Comparison of ENCODE assay signal across 26 cellular contexts in genomic region chr21:17088500-17088899, GRCh38.
"Had no signal": no experiment of that assay in that cellular context is flagged by ENCODE, and none has a peak within 500 bp of the region (broad histone marks: within the 10 kb centered on the region; RNA-seq: fewer than 3 reads in every experiment).

No MANE protein-coding gene starts in this region.

- DNase-seq: activated B cell treated with CpG ODN at 0.5 μM for 24 hours; activated CD4-positive, alpha-beta T cell treated with anti-CD3 and anti-CD28 coated beads for 1 hour; activated CD4-positive, alpha-beta T cell treated with anti-CD3 and anti-CD28 coated beads, Interleukin-2, amount 10 ng/mL, durations not matched to agents 24 days and 14 days; activated CD4-positive, alpha-beta T cell treated with anti-CD3 and anti-CD28 coated beads, Interleukin-2, amount 50 U/mL, for 48 hours; activated effector memory CD4-positive, alpha-beta T cell treated with anti-CD3 and anti-CD28 coated beads, Interleukin-2, amount 50 U/mL, for 16 hours; activated naive CD4-positive, alpha-beta T cell treated with Interleukin-2 at 50 U/mL for 16 hours; activated naive CD8-positive, alpha-beta T cell treated with anti-CD3 and anti-CD28 coated beads, Interleukin-2, amount 50 U/mL, for 24 hours; activated T-cell treated with anti-CD3 and anti-CD28 coated beads, Interleukin-2, amount 50 U/mL, for 4 hours; amygdala; caudate nucleus; NCI-H1092 treated with DMSO at 0.1 percent for 48 hours; NCI-H1436; NCI-H187; NCI-H2081; NCI-H510A treated with DMSO at 0.1 percent for 48 hours; NCI-H69; Peyer's patch; SHP77; SW 1271 had no signal

- H3K4me1 ChIP-seq: breast epithelium, Peyer's patch, SJSA1 had no signal

- H3K27me3 Mint-ChIP-seq: activated B cell treated with CpG ODN at 0.5 μM for 24 hours; activated CD4-positive, alpha-beta T cell treated with anti-CD3 and anti-CD28 coated beads, Interleukin-2, amount 10 ng/mL, durations not matched to agents 24 days and 14 days; activated naive CD8-positive, alpha-beta T cell treated with anti-CD3 and anti-CD28 coated beads, Interleukin-2, amount 50 U/mL, for 24 hours had no signal

- H3K27ac Mint-ChIP-seq: activated B cell treated with CpG ODN at 0.5 μM for 24 hours; activated CD4-positive, alpha-beta T cell treated with anti-CD3 and anti-CD28 coated beads, Interleukin-2, amount 10 ng/mL, durations not matched to agents 24 days and 14 days; activated naive CD4-positive, alpha-beta T cell treated with anti-CD3 and anti-CD28 coated beads, Interleukin-2, amount 50 U/mL, for 72 hours; activated naive CD8-positive, alpha-beta T cell treated with anti-CD3 and anti-CD28 coated beads, Interleukin-2, amount 50 U/mL, for 24 hours; T-helper 1 cell treated with Interleukin-12 subunit alpha and Interleukin-12 subunit beta and Interleukin-4 antibody, amounts not matched to agents 30 μg/mL and 1 μg/mL, for 36 hours had no signal

- H3K4me1 Mint-ChIP-seq: activated B cell treated with CpG ODN at 0.5 μM for 24 hours; activated CD4-positive, alpha-beta T cell treated with anti-CD3 and anti-CD28 coated beads, Interleukin-2, amount 10 ng/mL, durations not matched to agents 24 days and 14 days; activated naive CD8-positive, alpha-beta T cell treated with anti-CD3 and anti-CD28 coated beads, Interleukin-2, amount 50 U/mL, for 24 hours had no signal

- H3K4me3 ChIP-seq: breast epithelium, Peyer's patch, SJSA1 had no signal

- H3K9me3 ChIP-seq: breast epithelium, Peyer's patch, SJSA1 had no signal

- H3K36me3 ChIP-seq: breast epithelium, Peyer's patch, SJSA1 had no signal

- H3K9me3 Mint-ChIP-seq: activated T-cell treated with anti-CD3 and anti-CD28 coated beads, Interleukin-2, amount 50 U/mL, for 4 hours had no signal

- H3K4me2 ChIP-seq: KMS-11 had no signal

- ATAC-seq: activated naive CD4-positive, alpha-beta T cell treated with anti-CD3 and anti-CD28 coated beads, Interleukin-2, amount 50 U/mL, for 72 hours; activated naive CD8-positive, alpha-beta T cell treated with anti-CD3 and anti-CD28 coated beads, Interleukin-2, amount 50 U/mL, for 24 hours; activated T-cell treated with anti-CD3 and anti-CD28 coated beads, Interleukin-2, amount 50 U/mL, for 4 hours; SK-N-SH treated with all-trans-retinoic acid at 6 μM for 48 hours had no signal

- H3K27me3 ChIP-seq: breast epithelium, Peyer's patch, SJSA1 had no signal

- H3K27ac ChIP-seq: KMS-11, Peyer's patch, RWPE1, SJSA1 had no signal

- H3K4me3 Mint-ChIP-seq: activated B cell treated with CpG ODN at 0.5 μM for 24 hours; activated CD4-positive, alpha-beta T cell treated with anti-CD3 and anti-CD28 coated beads, Interleukin-2, amount 10 ng/mL, durations not matched to agents 24 days and 14 days; activated naive CD8-positive, alpha-beta T cell treated with anti-CD3 and anti-CD28 coated beads, Interleukin-2, amount 50 U/mL, for 24 hours; activated T-cell treated with anti-CD3 and anti-CD28 coated beads, Interleukin-2, amount 50 U/mL, for 4 hours; T-helper 1 cell treated with Interleukin-12 subunit alpha and Interleukin-12 subunit beta and Interleukin-4 antibody, amounts not matched to agents 30 μg/mL and 1 μg/mL, for 36 hours had no signal
